9 cellular contexts compared by ENCODE assay signal in the genomic region with DNA sequence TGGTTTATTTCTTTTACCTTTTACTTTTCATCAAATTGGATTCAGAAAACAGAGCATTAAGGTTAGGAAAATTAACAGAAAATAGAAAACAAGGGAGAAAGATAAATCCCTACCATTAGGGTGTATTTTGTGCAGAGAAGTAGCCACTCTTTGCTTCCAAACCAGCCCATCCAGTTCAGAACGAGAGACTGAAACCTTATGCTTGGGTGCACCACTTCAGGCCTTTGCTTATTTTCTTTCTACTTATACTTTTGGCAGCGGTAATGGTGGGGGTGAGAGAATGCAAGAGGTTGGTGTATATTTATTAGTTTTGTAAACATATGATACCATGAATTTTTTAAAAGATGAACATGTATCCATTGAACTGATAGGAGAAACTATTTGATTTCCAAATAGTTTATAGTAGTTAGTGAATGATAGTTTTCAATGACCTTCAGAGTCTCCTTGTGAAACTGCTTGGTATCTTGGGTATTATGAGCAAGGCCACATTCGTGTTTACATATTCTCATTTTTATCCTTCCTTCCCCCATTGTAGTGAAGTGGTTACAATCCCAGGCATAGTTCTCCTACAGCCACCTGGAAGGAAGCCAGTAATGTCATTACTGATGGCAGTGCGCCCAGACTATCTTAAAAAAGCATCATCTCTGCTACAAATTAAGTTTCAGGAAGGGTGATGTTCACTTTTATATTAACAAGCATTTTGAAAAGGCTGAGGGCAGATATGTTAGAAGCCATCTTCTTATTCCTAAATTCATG.
DNase-seq lines count a peak whose midpoint lies in the region; ATAC-seq and TF ChIP-seq lines count a peak whose summit lies in the region.
"Had no signal": no experiment of that assay in that cellular context is flagged by ENCODE, and none has a peak within 500 bp of the region (broad histone marks: within the 10 kb centered on the region; RNA-seq: fewer than 3 reads in every experiment).

No MANE protein-coding gene starts in this region.

- H3K36me3 ChIP-seq in gastroesophageal sphincter (peaks cover 0 to 9% of the 10 kb centered on the region in 2 donors), psoas muscle (ENCODE audit: insufficient read depth in 1 of 2, low read depth in 1 of 2) (no peaks in the 10 kb centered on the region)

- H3K27me3 Mint-ChIP-seq in T-helper 17 cell, result no peaks in the 10 kb centered on the region
- H3K27me3 Mint-ChIP-seq: activated B cell treated with CpG ODN at 0.5 μM for 24 hours had no signal

- ATAC-seq in T-helper 17 cell (no peak), gastroesophageal sphincter (peak; percentile 88), psoas muscle (peak; percentile 44 to 82 (median 53)), HG03039 (IDR thresholded peaks at IDR 0.05; ENCODE audit: unreplicated experiment) (no peak)

- no peaks in the 10 kb centered on the region for H3K27me3 ChIP-seq in gastroesophageal sphincter
- H3K27me3 ChIP-seq in psoas muscle (ENCODE audit: insufficient read depth in 3 of 3, low read length in 2 of 3), result no peaks in the 10 kb centered on the region

- H3K4me3 ChIP-seq in gastroesophageal sphincter (no peak overlapping the region), psoas muscle (no peak overlapping the region)

- H3K4me1 Mint-ChIP-seq in T-helper 17 cell, result peaks cover 44% of the 10 kb centered on the region

- H3K27ac Mint-ChIP-seq in T-helper 17 cell, result no peak overlapping the region
- H3K27ac Mint-ChIP-seq: activated B cell treated with CpG ODN at 0.5 μM for 24 hours had no signal

- TF ChIP-seq EP300 in gastroesophageal sphincter (IDR thresholded peaks at IDR 0.05), result no peak

- peak overlapping the region; percentile 33 for H3K4me3 Mint-ChIP-seq in T-helper 17 cell
- H3K4me3 Mint-ChIP-seq: activated B cell treated with CpG ODN at 0.5 μM for 24 hours had no signal

- intact Hi-C loops in psoas muscle (cut with DNase I), result no loop called here

- TF ChIP-seq POLR2A in gastroesophageal sphincter (IDR thresholded peaks at IDR 0.05), result no peak

- H3K36me3 Mint-ChIP-seq in T-helper 17 cell (ENCODE audit: low read depth), result peaks cover 2% of the 10 kb centered on the region

- DNase-seq in Daoy (ENCODE audit: low read depth) (peak; percentile 89), HCEC 1CT (peak; percentile 95), NCI-H1105 (lab: John Stamatoyannopoulos, UW) (peak; percentile 93), T-helper 17 cell (no peak), psoas muscle (peak in 1 of 2 donors; percentile 50)
- no peak for DNase-seq in stimulated activated CD4-positive, alpha-beta T cell treated with anti-CD3 and anti-CD28 coated beads, Interleukin-2, amount 100 ng/mL, for 48 hours
- DNase-seq: activated B cell treated with CpG ODN at 0.5 μM for 24 hours had no signal

- 10 to 11% methylated on average over 4 of the region's 4 CpGs for WGBS in gastroesophageal sphincter (ENCODE audit: low coverage in 1 of 2), 2 donors
- 28 to 34% (median 29%) methylated on average over 4 of the region's 4 CpGs for WGBS in psoas muscle, 3 donors

- H3K4me1 ChIP-seq in gastroesophageal sphincter, result peaks cover 25 to 60% (median 29%) of the 10 kb centered on the region in 3 donors
- peaks cover 26% of the 10 kb centered on the region for H3K4me1 ChIP-seq in psoas muscle

- H3K9me3 ChIP-seq in T-helper 17 cell (ENCODE audit: control insufficient read depth, low read length, poor library complexity, severe bottlenecking) (no peaks in the 10 kb centered on the region), gastroesophageal sphincter (no peaks in the 10 kb centered on the region), psoas muscle (no peaks in the 10 kb centered on the region)

- TF ChIP-seq CTCF in gastroesophageal sphincter (IDR thresholded peaks at IDR 0.05), result no peak
- TF ChIP-seq CTCF in psoas muscle (IDR thresholded peaks at IDR 0.05), result no peak

- peak overlapping the region; percentile 74 to 88 (median 86) for H3K27ac ChIP-seq in gastroesophageal sphincter
- peak overlapping the region; percentile 46 for H3K27ac ChIP-seq in psoas muscle

Comparison
In these comparisons a context has a peak if more than half of its experiments do, and no peak if none do; other contexts are left out.
1. DNase-seq: peak in Daoy (single experiment), HCEC 1CT (single experiment) and NCI-H1105 (single experiment); none in T-helper 17 cell (0 of 3) and stimulated activated CD4-positive, alpha-beta T cell treated with anti-CD3 and anti-CD28 coated beads, Interleukin-2, amount 100 ng/mL, for 48 hours (0 of 2).
2. ATAC-seq: peak in gastroesophageal sphincter (single experiment) and psoas muscle (4 of 4); none in T-helper 17 cell (single experiment) and HG03039 (single experiment).